In genomic region chr1:187951817-187952216, GRCh38 we compare ENCODE assay signal across 37 cellular contexts.
"Had no signal": no experiment of that assay in that cellular context is flagged by ENCODE, and none has a peak within 500 bp of the region (broad histone marks: within the 10 kb centered on the region; RNA-seq: fewer than 3 reads in every experiment).

No MANE protein-coding gene starts in this region.

- H3K27ac Mint-ChIP-seq: activated CD4-positive, alpha-beta memory T cell treated with anti-CD3 and anti-CD28 coated beads, Interleukin-2, amount 10 ng/mL, durations not matched to agents 7 days and 5 days; activated CD4-positive, alpha-beta T cell treated with anti-CD3 and anti-CD28 coated beads for 36 hours; activated CD4-positive, alpha-beta T cell treated with anti-CD3 and anti-CD28 coated beads, Interleukin-2, amount 10 ng/mL, durations not matched to agents 7 days and 5 days; activated naive CD4-positive, alpha-beta T cell treated with anti-CD3 and anti-CD28 coated beads, Interleukin-2, amount 10 ng/mL, durations not matched to agents 7 days and 5 days; activated naive CD4-positive, alpha-beta T cell treated with anti-CD3 and anti-CD28 coated beads, Interleukin-2, amount 50 U/mL, for 24 hours; activated naive CD8-positive, alpha-beta T cell; activated naive CD8-positive, alpha-beta T cell treated with anti-CD3 and anti-CD28 coated beads, Interleukin-2, amount 10 ng/mL, durations not matched to agents 7 days and 5 days; activated naive CD8-positive, alpha-beta T cell treated with anti-CD3 and anti-CD28 coated beads, Interleukin-2, amount 50 U/mL, for 24 hours; activated T-cell treated with anti-CD3 and anti-CD28 coated beads, Interleukin-2, amount 50 U/mL, for 72 hours; activated T-helper 1 cell treated with anti-CD3 and anti-CD28 coated beads, Interleukin-12 subunit alpha, Interleukin-12 subunit beta, Interleukin-2, Interleukin-4 antibody, amounts not matched to agents 30 ng/mL and 10 ng/mL and 1 ng/mL, durations not matched to agents 14 hours and 24 hours and 36 hours; activated T-helper 17 cell treated with anti-CD3 and anti-CD28 coated beads, Interleukin-2, amount 50 U/mL, for 72 hours; brain; T-cell; T-helper 17 cell; WTC11 had no signal

- H3K36me3 Mint-ChIP-seq: activated naive CD4-positive, alpha-beta T cell treated with anti-CD3 and anti-CD28 coated beads, Interleukin-2, amount 10 ng/mL, durations not matched to agents 7 days and 5 days; activated naive CD4-positive, alpha-beta T cell treated with anti-CD3 and anti-CD28 coated beads, Interleukin-2, amount 50 U/mL, for 24 hours; activated naive CD8-positive, alpha-beta T cell; activated naive CD8-positive, alpha-beta T cell treated with anti-CD3 and anti-CD28 coated beads, Interleukin-2, amount 10 ng/mL, durations not matched to agents 7 days and 5 days; brain; T-cell had no signal

- DNase-seq: activated CD4-positive, alpha-beta memory T cell treated with anti-CD3 and anti-CD28 coated beads, Interleukin-2, amount 10 ng/mL, durations not matched to agents 7 days and 5 days; activated CD4-positive, alpha-beta T cell treated with anti-CD3 and anti-CD28 coated beads for 1 hour; activated CD4-positive, alpha-beta T cell treated with anti-CD3 and anti-CD28 coated beads for 36 hours; activated CD4-positive, alpha-beta T cell treated with anti-CD3 and anti-CD28 coated beads for 48 hours; activated CD4-positive, alpha-beta T cell treated with anti-CD3 and anti-CD28 coated beads, Interleukin-2, amount 10 ng/mL, durations not matched to agents 7 days and 5 days; activated CD4-positive, alpha-beta T cell treated with anti-CD3 and anti-CD28 coated beads, Interleukin-2, amount 50 U/mL, for 48 hours; activated CD4-positive, CD25-positive, alpha-beta regulatory T cell; activated CD8-positive, alpha-beta memory T cell treated with anti-CD3 and anti-CD28 coated beads, Interleukin-2, amount 50 U/mL, for 4 hours; activated effector memory CD4-positive, alpha-beta T cell treated with Interleukin-2 at 50 U/mL for 16 hours; activated gamma-delta T cell; activated naive CD4-positive, alpha-beta T cell treated with anti-CD3 and anti-CD28 coated beads, Interleukin-2, amount 10 ng/mL, durations not matched to agents 7 days and 5 days; activated naive CD4-positive, alpha-beta T cell treated with Interleukin-2 at 50 U/mL for 16 hours; activated naive CD8-positive, alpha-beta T cell treated with anti-CD3 and anti-CD28 coated beads, Interleukin-2, amount 10 ng/mL, durations not matched to agents 7 days and 5 days; activated naive CD8-positive, alpha-beta T cell treated with anti-CD3 and anti-CD28 coated beads, Interleukin-2, amount 50 U/mL, for 24 hours; activated T-cell treated with anti-CD3 and anti-CD28 coated beads for 4 hours; activated T-cell treated with anti-CD3 and anti-CD28 coated beads, Interleukin-2, amount 50 U/mL, for 1 hour; activated T-cell treated with anti-CD3 and anti-CD28 coated beads, Interleukin-2, amount 50 U/mL, for 4 hours; activated T-cell treated with anti-CD3 and anti-CD28 coated beads, Interleukin-2, amount 50 U/mL, for 72 hours; amygdala; anterior cingulate cortex; caudate nucleus; cerebellar nuclear complex; T-cell; T-helper 17 cell; T1000; WERI-Rb-1 had no signal

- H3K4me1 Mint-ChIP-seq: activated CD4-positive, alpha-beta memory T cell treated with anti-CD3 and anti-CD28 coated beads, Interleukin-2, amount 10 ng/mL, durations not matched to agents 7 days and 5 days; activated CD4-positive, alpha-beta T cell treated with anti-CD3 and anti-CD28 coated beads for 36 hours; activated CD4-positive, alpha-beta T cell treated with anti-CD3 and anti-CD28 coated beads, Interleukin-2, amount 10 ng/mL, durations not matched to agents 7 days and 5 days; activated naive CD4-positive, alpha-beta T cell treated with anti-CD3 and anti-CD28 coated beads, Interleukin-2, amount 10 ng/mL, durations not matched to agents 7 days and 5 days; activated naive CD4-positive, alpha-beta T cell treated with anti-CD3 and anti-CD28 coated beads, Interleukin-2, amount 50 U/mL, for 24 hours; activated naive CD8-positive, alpha-beta T cell treated with anti-CD3 and anti-CD28 coated beads, Interleukin-2, amount 10 ng/mL, durations not matched to agents 7 days and 5 days; activated naive CD8-positive, alpha-beta T cell treated with anti-CD3 and anti-CD28 coated beads, Interleukin-2, amount 50 U/mL, for 24 hours; activated T-helper 17 cell treated with anti-CD3 and anti-CD28 coated beads, Interleukin-2, amount 50 U/mL, for 72 hours; brain; central memory CD8-positive, alpha-beta T cell; T-cell; T-helper 17 cell; WTC11 had no signal

- H3K27me3 Mint-ChIP-seq: activated CD4-positive, alpha-beta memory T cell treated with anti-CD3 and anti-CD28 coated beads, Interleukin-2, amount 10 ng/mL, durations not matched to agents 7 days and 5 days; activated CD4-positive, alpha-beta T cell treated with anti-CD3 and anti-CD28 coated beads for 36 hours; activated CD4-positive, alpha-beta T cell treated with anti-CD3 and anti-CD28 coated beads, Interleukin-2, amount 10 ng/mL, durations not matched to agents 7 days and 5 days; activated naive CD4-positive, alpha-beta T cell treated with anti-CD3 and anti-CD28 coated beads, Interleukin-2, amount 10 ng/mL, durations not matched to agents 7 days and 5 days; activated naive CD4-positive, alpha-beta T cell treated with anti-CD3 and anti-CD28 coated beads, Interleukin-2, amount 50 U/mL, for 24 hours; activated naive CD8-positive, alpha-beta T cell; activated naive CD8-positive, alpha-beta T cell treated with anti-CD3 and anti-CD28 coated beads, Interleukin-2, amount 10 ng/mL, durations not matched to agents 7 days and 5 days; activated naive CD8-positive, alpha-beta T cell treated with anti-CD3 and anti-CD28 coated beads, Interleukin-2, amount 50 U/mL, for 24 hours; activated T-helper 17 cell treated with anti-CD3 and anti-CD28 coated beads, Interleukin-2, amount 50 U/mL, for 72 hours; central memory CD8-positive, alpha-beta T cell; T-cell; T-helper 17 cell had no signal

- H3K9me3 ChIP-seq: ascending aorta had no signal

- H3K27me3 ChIP-seq: ascending aorta, cardiac muscle cell had no signal

- H3K4me3 ChIP-seq: ascending aorta, cardiac muscle cell had no signal

- H3K4me3 Mint-ChIP-seq: activated CD4-positive, alpha-beta memory T cell treated with anti-CD3 and anti-CD28 coated beads, Interleukin-2, amount 10 ng/mL, durations not matched to agents 7 days and 5 days; activated CD4-positive, alpha-beta T cell treated with anti-CD3 and anti-CD28 coated beads for 36 hours; activated CD4-positive, alpha-beta T cell treated with anti-CD3 and anti-CD28 coated beads, Interleukin-2, amount 10 ng/mL, durations not matched to agents 7 days and 5 days; activated naive CD4-positive, alpha-beta T cell treated with anti-CD3 and anti-CD28 coated beads, Interleukin-2, amount 10 ng/mL, durations not matched to agents 7 days and 5 days; activated naive CD4-positive, alpha-beta T cell treated with anti-CD3 and anti-CD28 coated beads, Interleukin-2, amount 50 U/mL, for 24 hours; activated naive CD8-positive, alpha-beta T cell; activated naive CD8-positive, alpha-beta T cell treated with anti-CD3 and anti-CD28 coated beads, Interleukin-2, amount 10 ng/mL, durations not matched to agents 7 days and 5 days; activated naive CD8-positive, alpha-beta T cell treated with anti-CD3 and anti-CD28 coated beads, Interleukin-2, amount 50 U/mL, for 24 hours; activated T-cell treated with anti-CD3 and anti-CD28 coated beads, Interleukin-2, amount 50 U/mL, for 4 hours; activated T-cell treated with anti-CD3 and anti-CD28 coated beads, Interleukin-2, amount 50 U/mL, for 72 hours; activated T-helper 1 cell treated with anti-CD3 and anti-CD28 coated beads, Interleukin-12 subunit alpha, Interleukin-12 subunit beta, Interleukin-2, Interleukin-4 antibody, amounts not matched to agents 30 ng/mL and 10 ng/mL and 1 ng/mL, durations not matched to agents 14 hours and 24 hours and 36 hours; activated T-helper 17 cell treated with anti-CD3 and anti-CD28 coated beads, Interleukin-2, amount 50 U/mL, for 72 hours; brain; central memory CD8-positive, alpha-beta T cell; T-cell; T-helper 17 cell; WTC11 had no signal

- FAIRE-seq: bronchial epithelial cell had no signal

- ATAC-seq: activated CD4-positive, alpha-beta T cell treated with anti-CD3 and anti-CD28 coated beads for 36 hours; activated CD4-positive, CD25-positive, alpha-beta regulatory T cell treated with anti-CD3 and anti-CD28 coated beads, Interleukin-2, amount 50 U/mL, for 24 hours; activated naive CD8-positive, alpha-beta T cell treated with anti-CD3 and anti-CD28 coated beads, Interleukin-2, amount 50 U/mL, for 24 hours; activated T-cell treated with anti-CD3 and anti-CD28 coated beads, Interleukin-2, amount 50 U/mL, for 4 hours; activated T-cell treated with anti-CD3 and anti-CD28 coated beads, Interleukin-2, amount 50 U/mL, for 72 hours; activated T-helper 17 cell treated with anti-CD3 and anti-CD28 coated beads, Interleukin-2, amount 50 U/mL, for 72 hours; T-cell; T-helper 17 cell; WTC11 had no signal

- H3K36me3 ChIP-seq: ascending aorta, cardiac muscle cell, WERI-Rb-1 had no signal

- H3K27ac ChIP-seq: ascending aorta, cardiac muscle cell, WERI-Rb-1 had no signal

- H3K4me1 ChIP-seq: ascending aorta had no signal
